In genomic region chr17:40538019-40538935, GRCh38 we compare ENCODE assay signal across 8 cellular contexts. TPM values are rescaled to one million over a fixed set of nuclear protein-coding genes. Genes with fewer than 3 reads are reported as not detected.
DNase-seq lines count a peak whose midpoint lies in the region; ATAC-seq and TF ChIP-seq lines count a peak whose summit lies in the region.

No MANE protein-coding gene starts in this region.

- no peaks in the 10 kb centered on the region for H3K9me3 ChIP-seq in heart left ventricle
- no peaks in the 10 kb centered on the region for H3K9me3 ChIP-seq in endodermal cell (ENCODE audit: control insufficient read depth, low read length)

- peak overlapping the region; percentile 41 to 98 (median 88) for H3K27ac ChIP-seq in heart left ventricle
- no peak overlapping the region for H3K27ac ChIP-seq in endodermal cell (ENCODE audit: low read depth, low read length)

- 47 to 56% (median 50%) methylated on average over 14 to 15 of the region's 15 CpGs for WGBS in heart left ventricle, 4 donors
- WGBS in endodermal cell (ENCODE audit: insufficient coverage in 1 of 2, insufficient read length in 1 of 2), 2 experiments: 92 to 94% methylated on average over 12 to 15 of the region's 15 CpGs

- H3K36me3 ChIP-seq in heart left ventricle (no peaks in the 10 kb centered on the region), endodermal cell (ENCODE audit: control insufficient read depth, insufficient read depth, low read length) (no peaks in the 10 kb centered on the region)

- no peak for ATAC-seq in activated B cell treated with CpG ODN at 0.5 μM for 24 hours (ENCODE audit: low read depth)
- peak; percentile 50 to 70 (median 59) for ATAC-seq in heart left ventricle
- ATAC-seq in sciatic nerve: no peak
- no peak for ATAC-seq in GM18517 (IDR thresholded peaks at IDR 0.05; ENCODE audit: unreplicated experiment)

- H3K4me1 Mint-ChIP-seq in activated B cell treated with CpG ODN at 0.5 μM for 24 hours: peaks cover 91% of the 10 kb centered on the region
- H3K4me1 Mint-ChIP-seq in endodermal cell: peaks cover 18% of the 10 kb centered on the region

- peak overlapping the region; percentile 53 for H3K27ac Mint-ChIP-seq in activated B cell treated with CpG ODN at 0.5 μM for 24 hours
- H3K27ac Mint-ChIP-seq in endodermal cell: no peak overlapping the region

- H3K4me3 Mint-ChIP-seq in activated B cell treated with CpG ODN at 0.5 μM for 24 hours (no peak overlapping the region), endodermal cell (no peak overlapping the region)

- CTCF ChIA-PET in activated B cell treated with CpG ODN at 0.5 μM for 24 hours (lab: Charles Lee): interaction anchor here (1.0 to 4.0 kb wide), 5 partner anchors 10 to 96 kb away, joined by 3 to 14 read pairs (median 4); no protein-coding TSS in a partner anchor

- H3K27me3 Mint-ChIP-seq in activated B cell treated with CpG ODN at 0.5 μM for 24 hours (no peaks in the 10 kb centered on the region), endodermal cell (ENCODE audit: insufficient read depth) (peaks cover 69% of the 10 kb centered on the region)

- DNase-seq in Daoy (ENCODE audit: low read depth) (peak; percentile 61), activated B cell treated with CpG ODN at 0.5 μM for 24 hours (no peak), heart left ventricle (peak; percentile 75 to 89 (median 78)), sciatic nerve (ENCODE audit: low spot score) (peak; percentile 63), NCI-H1092 (lab: John Stamatoyannopoulos, UW) (no peak), superior temporal gyrus (ENCODE audit: extremely low spot score) (no peak), endodermal cell (no peak)

- intact Hi-C loops in activated B cell treated with CpG ODN at 0.5 μM for 24 hours (cut with micrococcal nuclease) (no loop called here), heart left ventricle (cut with DNase I) (loop anchor here in 9 of 10 donors (1.0 to 10.0 kb wide), 5 partner anchors 22 to 236 kb away; partner anchors contain the start of gene RARA (in 5 of the 9)), sciatic nerve (cut with DNase I) (no loop called here)

- POLR2A ChIA-PET in activated B cell treated with CpG ODN at 0.5 μM for 24 hours (lab: Charles Lee): interaction anchor here (0.6 to 40.7 kb wide), 3 partner anchors 10 to 77 kb away, joined by 3 to 1450 read pairs (median 4); partner anchors contain the start of gene CCR7

- H3K9me3 Mint-ChIP-seq in activated B cell treated with CpG ODN at 0.5 μM for 24 hours: no peaks in the 10 kb centered on the region
- H3K9me3 Mint-ChIP-seq in endodermal cell: no peaks in the 10 kb centered on the region

- no peaks in the 10 kb centered on the region for H3K27me3 ChIP-seq in heart left ventricle
- H3K27me3 ChIP-seq in endodermal cell (ENCODE audit: control insufficient read depth, insufficient read depth, low read length, poor library complexity, severe bottlenecking): no peaks in the 10 kb centered on the region

- H3K4me3 ChIP-seq in heart left ventricle: no peak overlapping the region
- H3K4me3 ChIP-seq in endodermal cell (ENCODE audit: low read length): no peak overlapping the region

- TF ChIP-seq CTCF in activated B cell treated with CpG ODN at 0.5 μM for 24 hours (IDR thresholded peaks at IDR 0.05): no peak
- no peak for TF ChIP-seq CTCF in heart left ventricle (IDR thresholded peaks at IDR 0.05)
- TF ChIP-seq CTCF in endodermal cell (conservative IDR thresholded peaks at IDR 0.05): no peak

- no peak for TF ChIP-seq POLR2A in heart left ventricle (IDR thresholded peaks at IDR 0.05)

- peaks cover 40 to 100% (median 79%) of the 10 kb centered on the region in 12 donors for H3K4me1 ChIP-seq in heart left ventricle
- H3K4me1 ChIP-seq in endodermal cell (ENCODE audit: control insufficient read depth, insufficient read depth, low read length): peaks cover 12% of the 10 kb centered on the region

- H3K9ac ChIP-seq in endodermal cell (ENCODE audit: extremely low read depth, low read length, poor library complexity, severe bottlenecking): no peak overlapping the region

- H3K36me3 Mint-ChIP-seq in activated B cell treated with CpG ODN at 0.5 μM for 24 hours (ENCODE audit: low read depth) (no peaks in the 10 kb centered on the region), endodermal cell (ENCODE audit: low read depth) (no peaks in the 10 kb centered on the region)

RNA-seq across cellular contexts. Expression of gene CCR7, which starts 27.0 kb away (rescaled TPM):
- total RNA-seq in Daoy (2014; rRNA removed; shearing (Covaris generic)): not detected in 2 replicates
- 572 and 573 TPM in 2 replicates for total RNA-seq in activated B cell treated with CpG ODN at 0.5 μM for 24 hours
- total RNA-seq in heart left ventricle: 1 to 10 TPM in 1 of 9 donors, under 1 TPM in 5, not detected in 3; 0.09 to 2.2 (median 0.23) TPM
- polyA plus RNA-seq in heart left ventricle: under 1 TPM; 0.15 to 0.35 TPM
- 1.4 TPM for total RNA-seq in sciatic nerve
- total RNA-seq in endodermal cell: under 1 TPM in 1 of 2 donors, not detected in 1; 0.53 TPM
- 0.21 TPM for polyA plus RNA-seq in endodermal cell (2013, experiment 1 of 2)
- polyA plus RNA-seq in endodermal cell (2013, experiment 2 of 2): not detected

RNA-seq across cellular contexts. Expression of gene TNS4, which starts 36.9 kb away (rescaled TPM):
- total RNA-seq in Daoy (2014; rRNA removed; shearing (Covaris generic)): 0.24 and 0.40 TPM in 2 replicates
- total RNA-seq in activated B cell treated with CpG ODN at 0.5 μM for 24 hours: 0.18 TPM in 1 of 2 replicates, not detected in the other
- total RNA-seq in heart left ventricle: under 1 TPM in 2 of 9 donors, not detected in 7; 0.16 to 0.91 TPM
- polyA plus RNA-seq in heart left ventricle: not detected
- total RNA-seq in sciatic nerve: 0.36 TPM
- 1 to 10 TPM in 1 of 2 donors, under 1 TPM in 1; 0.89 to 2.5 TPM for total RNA-seq in endodermal cell
- 0.07 TPM for polyA plus RNA-seq in endodermal cell (2013, experiment 1 of 2)
- not detected for polyA plus RNA-seq in endodermal cell (2013, experiment 2 of 2)

Comparison
In these comparisons a context has a peak if more than half of its experiments do, and no peak if none do; other contexts are left out.
1. DNase-seq: peak in Daoy (single experiment), heart left ventricle (5 of 5) and sciatic nerve (single experiment); none in activated B cell treated with CpG ODN at 0.5 μM for 24 hours (single experiment), NCI-H1092 (single experiment), superior temporal gyrus (single experiment) and endodermal cell (single experiment).
2. ATAC-seq: peak in heart left ventricle (4 of 4); none in activated B cell treated with CpG ODN at 0.5 μM for 24 hours (single experiment), sciatic nerve (single experiment) and GM18517 (single experiment).
3. RNA of gene CCR7, which starts 27.0 kb away (total RNA-seq): 572 to 573 TPM in activated B cell treated with CpG ODN at 0.5 μM for 24 hours; 1.4 TPM in sciatic nerve (single experiment), 0.53 TPM in endodermal cell, 0.09 to 2.2 TPM in heart left ventricle and not detected in Daoy; every median in the first group is over 100 times any median in the second.
4. intact Hi-C loops: an anchor here in heart left ventricle (1.0 to 10.0 kb wide); none called in activated B cell treated with CpG ODN at 0.5 μM for 24 hours and sciatic nerve.